In the genomic region with DNA sequence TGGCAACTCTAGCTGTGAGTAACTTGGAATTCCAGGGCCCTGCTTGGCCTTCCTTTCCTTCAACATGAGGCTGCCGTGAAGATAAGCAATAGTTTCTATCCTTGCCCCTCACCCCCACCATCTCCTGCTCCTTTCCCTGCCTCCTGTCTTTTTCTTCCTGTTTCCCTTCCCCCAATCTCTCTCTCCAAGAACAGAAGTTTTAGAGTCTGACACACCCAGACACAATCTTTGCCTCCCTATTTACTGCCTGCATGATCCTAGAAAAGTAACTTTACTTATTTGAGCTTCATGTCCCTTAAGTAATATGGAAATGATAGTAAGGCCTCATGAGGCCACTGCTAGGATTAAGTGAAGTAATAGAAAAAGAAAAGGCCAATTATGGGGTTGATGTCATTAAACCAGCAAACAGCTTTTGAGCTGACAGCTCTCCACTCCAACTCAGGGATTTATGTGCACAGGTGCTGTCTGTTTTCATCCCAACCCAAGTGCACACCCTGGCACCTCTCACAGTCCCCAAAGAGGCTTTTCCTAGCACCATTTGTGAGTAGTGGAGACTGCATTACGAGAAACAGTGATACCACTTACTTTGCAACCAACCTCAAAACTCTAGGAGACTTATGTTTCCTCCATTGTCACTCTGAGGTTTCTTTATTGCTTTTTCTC, we compare ENCODE assay signal across 16 cellular contexts.
"Had no signal": no experiment of that assay in that cellular context is flagged by ENCODE, and none has a peak within 500 bp of the region (broad histone marks: within the 10 kb centered on the region; RNA-seq: fewer than 3 reads in every experiment).

No MANE protein-coding gene starts in this region.

- H3K9me3 ChIP-seq: left ventricle myocardium inferior, thyroid gland had no signal

- H3K27me3 ChIP-seq: thyroid gland had no signal

- H3K4me1 ChIP-seq: left ventricle myocardium inferior, thyroid gland had no signal

- H3K4me3 ChIP-seq: left ventricle myocardium inferior, thyroid gland had no signal

- H3K27ac ChIP-seq: left ventricle myocardium inferior, thyroid gland had no signal

- DNase-seq: activated CD4-positive, alpha-beta memory T cell treated with anti-CD3 and anti-CD28 coated beads for 36 hours; activated CD4-positive, alpha-beta T cell treated with anti-CD3 and anti-CD28 coated beads for 4 hours; activated gamma-delta T cell treated with Interleukin-2 at 50 U/mL for 16 hours; activated T-cell treated with anti-CD3 and anti-CD28 coated beads for 4 hours; cerebellar nuclear complex; cortex of kidney; erythroblast; foreskin melanocyte; hypothalamus; left ventricle myocardium inferior; mammary epithelial cell; stimulated activated CD4-positive, alpha-beta T cell treated with anti-CD3 and anti-CD28 coated beads, Interleukin-1b, Interleukin-23, amount 100 ng/mL, for 48 hours; stimulated activated CD8-positive, alpha-beta memory T cell treated with anti-CD3 and anti-CD28 coated beads, Interleukin-4, amount 100 ng/mL, for 48 hours; stimulated activated naive CD4-positive, alpha-beta T cell; thyroid gland had no signal

- ATAC-seq: WTC11 had no signal

- H3K36me3 ChIP-seq: left ventricle myocardium inferior, thyroid gland had no signal
